Comparison of ENCODE assay signal across 2 cellular contexts in the genomic region with DNA sequence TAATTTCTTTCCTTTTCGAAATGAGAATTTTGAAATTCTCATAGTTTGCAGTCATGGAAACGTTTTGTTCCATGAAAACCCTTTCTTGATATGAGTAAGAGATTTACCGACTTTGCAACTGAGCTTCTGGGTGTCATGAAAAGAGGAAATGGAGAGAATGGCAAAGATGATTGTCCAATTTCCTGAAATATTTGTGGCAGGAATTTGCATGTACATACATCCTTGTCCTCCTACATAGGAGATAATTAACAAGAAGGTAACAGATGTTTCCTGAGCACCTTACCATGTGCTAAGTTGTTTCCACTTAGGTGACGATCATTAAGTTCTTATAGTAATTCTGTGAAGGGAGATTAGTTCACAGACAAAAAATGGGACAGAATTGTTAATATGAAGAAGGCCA.
A peak's percentile ranks its signal among the peaks of the same experiment; 100 is the strongest.
TF ChIP-seq lines count a peak whose summit lies in the region.

No MANE protein-coding gene starts in this region.

TF ChIP-seq in endothelial cell of umbilical vein, 7 proteins besides CTCF, POLR2A, EP300 and RAD21 (continued from another document):
- TF ChIP-seq POLR2AphosphoS5 (IDR thresholded peaks at IDR 0.05; ENCODE audit: insufficient read depth, low read depth, low read length) (peak; percentile 36), JUN (IDR thresholded peaks at IDR 0.05; ENCODE audit: borderline replicate concordance, insufficient read depth, insufficient read length, low read depth) (no peak), MYC (IDR thresholded peaks at IDR 0.05; ENCODE audit: low read depth, low read length) (no peak)

TF ChIP-seq in GM23338, 12 proteins besides CTCF, POLR2A, EP300 and RAD21 (continued from another document):
- TF ChIP-seq, protein P1, sequence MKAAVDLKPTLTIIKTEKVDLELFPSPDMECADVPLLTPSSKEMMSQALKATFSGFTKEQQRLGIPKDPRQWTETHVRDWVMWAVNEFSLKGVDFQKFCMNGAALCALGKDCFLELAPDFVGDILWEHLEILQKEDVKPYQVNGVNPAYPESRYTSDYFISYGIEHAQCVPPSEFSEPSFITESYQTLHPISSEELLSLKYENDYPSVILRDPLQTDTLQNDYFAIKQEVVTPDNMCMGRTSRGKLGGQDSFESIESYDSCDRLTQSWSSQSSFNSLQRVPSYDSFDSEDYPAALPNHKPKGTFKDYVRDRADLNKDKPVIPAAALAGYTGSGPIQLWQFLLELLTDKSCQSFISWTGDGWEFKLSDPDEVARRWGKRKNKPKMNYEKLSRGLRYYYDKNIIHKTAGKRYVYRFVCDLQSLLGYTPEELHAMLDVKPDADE (IDR thresholded peaks at IDR 0.05) = no peak
- TF ChIP-seq, protein P2, sequence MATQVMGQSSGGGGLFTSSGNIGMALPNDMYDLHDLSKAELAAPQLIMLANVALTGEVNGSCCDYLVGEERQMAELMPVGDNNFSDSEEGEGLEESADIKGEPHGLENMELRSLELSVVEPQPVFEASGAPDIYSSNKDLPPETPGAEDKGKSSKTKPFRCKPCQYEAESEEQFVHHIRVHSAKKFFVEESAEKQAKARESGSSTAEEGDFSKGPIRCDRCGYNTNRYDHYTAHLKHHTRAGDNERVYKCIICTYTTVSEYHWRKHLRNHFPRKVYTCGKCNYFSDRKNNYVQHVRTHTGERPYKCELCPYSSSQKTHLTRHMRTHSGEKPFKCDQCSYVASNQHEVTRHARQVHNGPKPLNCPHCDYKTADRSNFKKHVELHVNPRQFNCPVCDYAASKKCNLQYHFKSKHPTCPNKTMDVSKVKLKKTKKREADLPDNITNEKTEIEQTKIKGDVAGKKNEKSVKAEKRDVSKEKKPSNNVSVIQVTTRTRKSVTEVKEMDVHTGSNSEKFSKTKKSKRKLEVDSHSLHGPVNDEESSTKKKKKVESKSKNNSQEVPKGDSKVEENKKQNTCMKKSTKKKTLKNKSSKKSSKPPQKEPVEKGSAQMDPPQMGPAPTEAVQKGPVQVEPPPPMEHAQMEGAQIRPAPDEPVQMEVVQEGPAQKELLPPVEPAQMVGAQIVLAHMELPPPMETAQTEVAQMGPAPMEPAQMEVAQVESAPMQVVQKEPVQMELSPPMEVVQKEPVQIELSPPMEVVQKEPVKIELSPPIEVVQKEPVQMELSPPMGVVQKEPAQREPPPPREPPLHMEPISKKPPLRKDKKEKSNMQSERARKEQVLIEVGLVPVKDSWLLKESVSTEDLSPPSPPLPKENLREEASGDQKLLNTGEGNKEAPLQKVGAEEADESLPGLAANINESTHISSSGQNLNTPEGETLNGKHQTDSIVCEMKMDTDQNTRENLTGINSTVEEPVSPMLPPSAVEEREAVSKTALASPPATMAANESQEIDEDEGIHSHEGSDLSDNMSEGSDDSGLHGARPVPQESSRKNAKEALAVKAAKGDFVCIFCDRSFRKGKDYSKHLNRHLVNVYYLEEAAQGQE (IDR thresholded peaks at IDR 0.05; ENCODE audit: unreplicated experiment) = no peak
- TF ChIP-seq, protein P3, sequence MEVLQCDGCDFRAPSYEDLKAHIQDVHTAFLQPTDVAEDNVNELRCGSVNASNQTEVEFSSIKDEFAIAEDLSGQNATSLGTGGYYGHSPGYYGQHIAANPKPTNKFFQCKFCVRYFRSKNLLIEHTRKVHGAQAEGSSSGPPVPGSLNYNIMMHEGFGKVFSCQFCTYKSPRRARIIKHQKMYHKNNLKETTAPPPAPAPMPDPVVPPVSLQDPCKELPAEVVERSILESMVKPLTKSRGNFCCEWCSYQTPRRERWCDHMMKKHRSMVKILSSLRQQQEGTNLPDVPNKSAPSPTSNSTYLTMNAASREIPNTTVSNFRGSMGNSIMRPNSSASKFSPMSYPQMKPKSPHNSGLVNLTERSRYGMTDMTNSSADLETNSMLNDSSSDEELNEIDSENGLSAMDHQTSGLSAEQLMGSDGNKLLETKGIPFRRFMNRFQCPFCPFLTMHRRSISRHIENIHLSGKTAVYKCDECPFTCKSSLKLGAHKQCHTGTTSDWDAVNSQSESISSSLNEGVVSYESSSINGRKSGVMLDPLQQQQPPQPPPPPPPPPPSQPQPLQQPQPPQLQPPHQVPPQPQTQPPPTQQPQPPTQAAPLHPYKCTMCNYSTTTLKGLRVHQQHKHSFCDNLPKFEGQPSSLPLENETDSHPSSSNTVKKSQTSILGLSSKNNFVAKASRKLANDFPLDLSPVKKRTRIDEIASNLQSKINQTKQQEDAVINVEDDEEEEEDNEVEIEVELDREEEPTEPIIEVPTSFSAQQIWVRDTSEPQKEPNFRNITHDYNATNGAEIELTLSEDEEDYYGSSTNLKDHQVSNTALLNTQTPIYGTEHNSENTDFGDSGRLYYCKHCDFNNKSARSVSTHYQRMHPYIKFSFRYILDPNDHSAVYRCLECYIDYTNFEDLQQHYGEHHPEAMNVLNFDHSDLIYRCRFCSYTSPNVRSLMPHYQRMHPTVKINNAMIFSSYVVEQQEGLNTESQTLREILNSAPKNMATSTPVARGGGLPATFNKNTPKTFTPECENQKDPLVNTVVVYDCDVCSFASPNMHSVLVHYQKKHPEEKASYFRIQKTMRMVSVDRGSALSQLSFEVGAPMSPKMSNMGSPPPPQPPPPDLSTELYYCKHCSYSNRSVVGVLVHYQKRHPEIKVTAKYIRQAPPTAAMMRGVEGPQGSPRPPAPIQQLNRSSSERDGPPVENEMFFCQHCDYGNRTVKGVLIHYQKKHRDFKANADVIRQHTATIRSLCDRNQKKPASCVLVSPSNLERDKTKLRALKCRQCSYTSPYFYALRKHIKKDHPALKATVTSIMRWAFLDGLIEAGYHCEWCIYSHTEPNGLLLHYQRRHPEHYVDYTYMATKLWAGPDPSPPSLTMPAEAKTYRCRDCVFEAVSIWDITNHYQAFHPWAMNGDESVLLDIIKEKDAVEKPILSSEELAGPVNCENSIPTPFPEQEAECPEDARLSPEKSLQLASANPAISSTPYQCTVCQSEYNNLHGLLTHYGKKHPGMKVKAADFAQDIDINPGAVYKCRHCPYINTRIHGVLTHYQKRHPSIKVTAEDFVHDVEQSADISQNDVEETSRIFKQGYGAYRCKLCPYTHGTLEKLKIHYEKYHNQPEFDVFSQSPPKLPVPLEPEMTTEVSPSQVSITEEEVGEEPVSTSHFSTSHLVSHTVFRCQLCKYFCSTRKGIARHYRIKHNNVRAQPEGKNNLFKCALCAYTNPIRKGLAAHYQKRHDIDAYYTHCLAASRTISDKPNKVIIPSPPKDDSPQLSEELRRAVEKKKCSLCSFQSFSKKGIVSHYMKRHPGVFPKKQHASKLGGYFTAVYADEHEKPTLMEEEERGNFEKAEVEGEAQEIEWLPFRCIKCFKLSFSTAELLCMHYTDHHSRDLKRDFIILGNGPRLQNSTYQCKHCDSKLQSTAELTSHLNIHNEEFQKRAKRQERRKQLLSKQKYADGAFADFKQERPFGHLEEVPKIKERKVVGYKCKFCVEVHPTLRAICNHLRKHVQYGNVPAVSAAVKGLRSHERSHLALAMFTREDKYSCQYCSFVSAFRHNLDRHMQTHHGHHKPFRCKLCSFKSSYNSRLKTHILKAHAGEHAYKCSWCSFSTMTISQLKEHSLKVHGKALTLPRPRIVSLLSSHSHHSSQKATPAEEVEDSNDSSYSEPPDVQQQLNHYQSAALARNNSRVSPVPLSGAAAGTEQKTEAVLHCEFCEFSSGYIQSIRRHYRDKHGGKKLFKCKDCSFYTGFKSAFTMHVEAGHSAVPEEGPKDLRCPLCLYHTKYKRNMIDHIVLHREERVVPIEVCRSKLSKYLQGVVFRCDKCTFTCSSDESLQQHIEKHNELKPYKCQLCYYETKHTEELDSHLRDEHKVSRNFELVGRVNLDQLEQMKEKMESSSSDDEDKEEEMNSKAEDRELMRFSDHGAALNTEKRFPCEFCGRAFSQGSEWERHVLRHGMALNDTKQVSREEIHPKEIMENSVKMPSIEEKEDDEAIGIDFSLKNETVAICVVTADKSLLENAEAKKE (CRISPR knock-in tag; IDR thresholded peaks at IDR 0.05) = no peak
- TF ChIP-seq ZNF114 (CRISPR knock-in tag; IDR thresholded peaks at IDR 0.05) = no peak
- no peak for TF ChIP-seq EZH2phosphoT487 (IDR thresholded peaks at IDR 0.05; ENCODE audit: unreplicated experiment)
- no peak for TF ChIP-seq CREB1 (CRISPR knock-in tag; IDR thresholded peaks at IDR 0.05; ENCODE audit: low read depth)
- no peak for TF ChIP-seq ZNF331 (CRISPR knock-in tag; IDR thresholded peaks at IDR 0.05; ENCODE audit: low read depth)
- TF ChIP-seq STAT1 (IDR thresholded peaks at IDR 0.05; ENCODE audit: unreplicated experiment) = no peak
- no peak for TF ChIP-seq JUNB (IDR thresholded peaks at IDR 0.05; ENCODE audit: unreplicated experiment)
- no peak for TF ChIP-seq NANOG (IDR thresholded peaks at IDR 0.05; ENCODE audit: borderline replicate concordance)
